Comparison of ENCODE assay signal across 9 cellular contexts in the genomic region with DNA sequence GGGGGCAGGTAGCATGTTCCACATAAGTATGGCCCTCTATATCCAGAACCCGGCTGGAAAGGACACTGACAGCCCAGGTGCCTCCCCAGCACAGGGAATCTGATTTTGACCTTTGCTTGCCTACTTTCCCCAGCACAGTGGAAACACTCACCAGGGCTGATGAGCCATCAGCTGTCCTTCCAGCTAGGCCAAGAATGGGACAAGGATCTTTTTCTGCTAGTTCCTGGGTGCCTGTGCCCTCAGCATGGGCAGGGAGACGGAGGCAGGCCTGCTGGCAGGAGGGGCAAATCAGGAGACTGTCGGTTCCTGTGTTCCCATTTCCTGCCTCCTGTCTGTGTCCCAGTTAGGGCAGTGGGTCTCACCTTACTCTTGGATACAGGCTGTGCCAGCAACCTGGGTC. TPM values are rescaled to one million over a fixed set of nuclear protein-coding genes. Genes with fewer than 3 reads are reported as not detected.
A peak's percentile ranks its signal among the peaks of the same experiment; 100 is the strongest.
DNase-seq lines count a peak whose midpoint lies in the region; ATAC-seq, FAIRE-seq and TF ChIP-seq lines count a peak whose summit lies in the region.
"Had no signal": no experiment of that assay in that cellular context is flagged by ENCODE, and none has a peak within 500 bp of the region (broad histone marks: within the 10 kb centered on the region; RNA-seq: fewer than 3 reads in every experiment).

No MANE protein-coding gene starts in this region.

- H3K9ac ChIP-seq in SK-N-MC (ENCODE audit: insufficient read length) = no peak overlapping the region

- H3K36me3 Mint-ChIP-seq in glutamatergic neuron (ENCODE audit: unreplicated experiment) (no peaks in the 10 kb centered on the region), progenitor cell of endocrine pancreas (ENCODE audit: insufficient read depth) (no peaks in the 10 kb centered on the region)

- H3K27ac Mint-ChIP-seq in glutamatergic neuron (ENCODE audit: unreplicated experiment) = peak overlapping the region; percentile 66
- H3K27ac Mint-ChIP-seq in progenitor cell of endocrine pancreas = no peak overlapping the region

- ATAC-seq in HG02642 (IDR thresholded peaks at IDR 0.05; ENCODE audit: poor library complexity, unreplicated experiment) (no peak), GM18502 (IDR thresholded peaks at IDR 0.05; ENCODE audit: poor library complexity, unreplicated experiment) (no peak)

- H3K4me1 Mint-ChIP-seq in glutamatergic neuron (ENCODE audit: low read depth, unreplicated experiment) = peaks cover 6% of the 10 kb centered on the region
- peaks cover 9% of the 10 kb centered on the region for H3K4me1 Mint-ChIP-seq in progenitor cell of endocrine pancreas (ENCODE audit: low read depth)

- H3K27me3 Mint-ChIP-seq in glutamatergic neuron (ENCODE audit: unreplicated experiment) (peaks cover 2% of the 10 kb centered on the region), progenitor cell of endocrine pancreas (peaks cover 11% of the 10 kb centered on the region)

- H3K4me3 ChIP-seq in GM12875 (ENCODE audit: low read depth, low read length) (peak overlapping the region; percentile 84), SK-N-MC (peak overlapping the region; percentile 92)

- peak overlapping the region; percentile 90 for H3K4me3 Mint-ChIP-seq in glutamatergic neuron (ENCODE audit: unreplicated experiment)
- H3K4me3 Mint-ChIP-seq in progenitor cell of endocrine pancreas (ENCODE audit: low read depth) = peak overlapping the region; percentile 75

- no peaks in the 10 kb centered on the region for H3K9me3 ChIP-seq in SK-N-MC (ENCODE audit: low read depth, low read length)
- H3K9me3 ChIP-seq: SJCRH30 had no signal

- TF ChIP-seq CTCF in GM12875 (IDR thresholded peaks at IDR 0.05; ENCODE audit: borderline replicate concordance, insufficient read depth, low read depth, low read length) = no peak
- no peak for TF ChIP-seq CTCF in glutamatergic neuron (IDR thresholded peaks at IDR 0.05; ENCODE audit: partially characterized antibody, unreplicated experiment)
- TF ChIP-seq CTCF in progenitor cell of endocrine pancreas (IDR thresholded peaks at IDR 0.05; ENCODE audit: unreplicated experiment) = no peak

- no peak for DNase-seq in SK-N-MC (ENCODE audit: low read depth, low spot score)
- DNase-seq in glutamatergic neuron = no peak
- no peak for DNase-seq in progenitor cell of endocrine pancreas (ENCODE audit: low spot score, unreplicated experiment)
- no peak for DNase-seq in NCI-H1092 treated with DMSO at 0.1 percent for 48 hours (lab: John Stamatoyannopoulos, UW)
- no peak for DNase-seq in RCC 7860 (ENCODE audit: low spot score)

- H3K9me3 Mint-ChIP-seq in glutamatergic neuron (ENCODE audit: unreplicated experiment) = peaks cover 3% of the 10 kb centered on the region
- H3K9me3 Mint-ChIP-seq in progenitor cell of endocrine pancreas (ENCODE audit: low read depth) = no peaks in the 10 kb centered on the region

- no peak overlapping the region for H3K27ac ChIP-seq in SK-N-MC
- H3K27ac ChIP-seq: SJCRH30 had no signal

- no peaks in the 10 kb centered on the region for H3K36me3 ChIP-seq in SK-N-MC (ENCODE audit: insufficient read depth, low read length)
- H3K36me3 ChIP-seq: SJCRH30 had no signal

- FAIRE-seq in RCC 7860 (lab: Jason Lieb, UNC) = no peak

RNA-seq across cellular contexts. Expression of a gene that starts 1.1 kb away (rescaled TPM):
- total RNA-seq in glutamatergic neuron (ENCODE audit: unreplicated experiment) (120 TPM), progenitor cell of endocrine pancreas (85.1 and 88.5 TPM in 2 replicates)
